Comparison of ENCODE assay signal across 1 cellular context in genomic region chr3:32557640-32558352, GRCh38.
TF ChIP-seq lines count a peak whose summit lies in the region.

No MANE protein-coding gene starts in this region.

TF ChIP-seq in HepG2, 621 proteins besides CTCF, POLR2A, EP300 and RAD21 (continued from another document and continues in another):
- TF ChIP-seq LBX2 (CRISPR knock-in tag; IDR thresholded peaks at IDR 0.05; ENCODE audit: borderline replicate concordance) (no peak), ZNF282 (IDR thresholded peaks at IDR 0.05; ENCODE audit: partially characterized antibody) (no peak), SMAD3 (CRISPR knock-in tag; IDR thresholded peaks at IDR 0.05) (peak; percentile 63; the same call in 1 of the 2 replicates), MAZ (IDR thresholded peaks at IDR 0.05; ENCODE audit: borderline replicate concordance, low read depth, low read length) (no peak), MAZ (CRISPR knock-in tag; IDR thresholded peaks at IDR 0.05; ENCODE audit: low read depth) (no peak), ZXDC (CRISPR knock-in tag; IDR thresholded peaks at IDR 0.05) (no peak), KDM5A (IDR thresholded peaks at IDR 0.05; ENCODE audit: borderline replicate concordance, low read length) (no peak), BORCS8-MEF2B (CRISPR knock-in tag; IDR thresholded peaks at IDR 0.05) (no peak), SUZ12 (IDR thresholded peaks at IDR 0.05; ENCODE audit: low read depth, low read length) (no peak), CSRNP1 (CRISPR knock-in tag; IDR thresholded peaks at IDR 0.05) (no peak), RORA (CRISPR knock-in tag; IDR thresholded peaks at IDR 0.05) (no peak), PPARG (CRISPR knock-in tag; conservative IDR thresholded peaks at IDR 0.05) (peak; percentile 58; the same call in 1 of the 2 replicates), ZSCAN31 (CRISPR knock-in tag; IDR thresholded peaks at IDR 0.05; ENCODE audit: low read depth) (no peak), CREM (IDR thresholded peaks at IDR 0.05) (peak; percentile 37; the same call in 1 of the 2 replicates), CREM (CRISPR knock-in tag; IDR thresholded peaks at IDR 0.05) (no peak), ZNF318 (CRISPR knock-in tag; IDR thresholded peaks at IDR 0.05) (no peak), NR2F6 (IDR thresholded peaks at IDR 0.05) (no peak; the same call in 1 of the 2 replicates), NR2F6 (CRISPR knock-in tag; IDR thresholded peaks at IDR 0.05) (peak; percentile 26; the same call in 1 of the 2 replicates), HMGA1 (CRISPR knock-in tag; conservative IDR thresholded peaks at IDR 0.05) (no peak), NRL (CRISPR knock-in tag; IDR thresholded peaks at IDR 0.05; ENCODE audit: borderline replicate concordance) (no peak), ZBTB42 (CRISPR knock-in tag; IDR thresholded peaks at IDR 0.05) (no peak)
- TF ChIP-seq, protein P1, sequence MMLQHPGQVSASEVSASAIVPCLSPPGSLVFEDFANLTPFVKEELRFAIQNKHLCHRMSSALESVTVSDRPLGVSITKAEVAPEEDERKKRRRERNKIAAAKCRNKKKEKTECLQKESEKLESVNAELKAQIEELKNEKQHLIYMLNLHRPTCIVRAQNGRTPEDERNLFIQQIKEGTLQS (CRISPR knock-in tag; IDR thresholded peaks at IDR 0.05) = no peak
- TF ChIP-seq, protein P2, sequence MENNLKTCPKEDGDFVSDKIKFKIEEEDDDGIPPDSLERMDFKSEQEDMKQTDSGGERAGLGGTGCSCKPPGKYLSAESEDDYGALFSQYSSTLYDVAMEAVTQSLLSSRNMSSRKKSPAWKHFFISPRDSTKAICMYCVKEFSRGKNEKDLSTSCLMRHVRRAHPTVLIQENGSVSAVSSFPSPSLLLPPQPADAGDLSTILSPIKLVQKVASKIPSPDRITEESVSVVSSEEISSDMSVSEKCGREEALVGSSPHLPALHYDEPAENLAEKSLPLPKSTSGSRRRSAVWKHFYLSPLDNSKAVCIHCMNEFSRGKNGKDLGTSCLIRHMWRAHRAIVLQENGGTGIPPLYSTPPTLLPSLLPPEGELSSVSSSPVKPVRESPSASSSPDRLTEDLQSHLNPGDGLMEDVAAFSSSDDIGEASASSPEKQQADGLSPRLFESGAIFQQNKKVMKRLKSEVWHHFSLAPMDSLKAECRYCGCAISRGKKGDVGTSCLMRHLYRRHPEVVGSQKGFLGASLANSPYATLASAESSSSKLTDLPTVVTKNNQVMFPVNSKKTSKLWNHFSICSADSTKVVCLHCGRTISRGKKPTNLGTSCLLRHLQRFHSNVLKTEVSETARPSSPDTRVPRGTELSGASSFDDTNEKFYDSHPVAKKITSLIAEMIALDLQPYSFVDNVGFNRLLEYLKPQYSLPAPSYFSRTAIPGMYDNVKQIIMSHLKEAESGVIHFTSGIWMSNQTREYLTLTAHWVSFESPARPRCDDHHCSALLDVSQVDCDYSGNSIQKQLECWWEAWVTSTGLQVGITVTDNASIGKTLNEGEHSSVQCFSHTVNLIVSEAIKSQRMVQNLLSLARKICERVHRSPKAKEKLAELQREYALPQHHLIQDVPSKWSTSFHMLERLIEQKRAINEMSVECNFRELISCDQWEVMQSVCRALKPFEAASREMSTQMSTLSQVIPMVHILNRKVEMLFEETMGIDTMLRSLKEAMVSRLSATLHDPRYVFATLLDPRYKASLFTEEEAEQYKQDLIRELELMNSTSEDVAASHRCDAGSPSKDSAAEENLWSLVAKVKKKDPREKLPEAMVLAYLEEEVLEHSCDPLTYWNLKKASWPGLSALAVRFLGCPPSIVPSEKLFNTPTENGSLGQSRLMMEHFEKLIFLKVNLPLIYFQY (CRISPR knock-in tag; IDR thresholded peaks at IDR 0.05; ENCODE audit: borderline replicate concordance) = no peak
- TF ChIP-seq, protein P3, sequence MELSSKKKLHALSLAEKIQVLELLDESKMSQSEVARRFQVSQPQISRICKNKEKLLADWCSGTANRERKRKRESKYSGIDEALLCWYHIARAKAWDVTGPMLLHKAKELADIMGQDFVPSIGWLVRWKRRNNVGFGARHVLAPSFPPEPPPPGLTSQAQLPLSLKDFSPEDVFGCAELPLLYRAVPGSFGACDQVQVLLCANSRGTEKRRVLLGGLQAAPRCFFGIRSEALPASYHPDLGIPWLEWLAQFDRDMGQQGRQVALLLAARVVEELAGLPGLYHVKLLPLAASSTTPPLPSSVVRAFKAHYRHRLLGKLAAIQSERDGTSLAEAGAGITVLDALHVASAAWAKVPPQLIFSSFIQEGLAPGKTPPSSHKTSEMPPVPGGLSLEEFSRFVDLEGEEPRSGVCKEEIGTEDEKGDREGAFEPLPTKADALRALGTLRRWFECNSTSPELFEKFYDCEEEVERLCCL (CRISPR knock-in tag; IDR thresholded peaks at IDR 0.05; ENCODE audit: borderline replicate concordance) = no peak
- TF ChIP-seq, protein P4, sequence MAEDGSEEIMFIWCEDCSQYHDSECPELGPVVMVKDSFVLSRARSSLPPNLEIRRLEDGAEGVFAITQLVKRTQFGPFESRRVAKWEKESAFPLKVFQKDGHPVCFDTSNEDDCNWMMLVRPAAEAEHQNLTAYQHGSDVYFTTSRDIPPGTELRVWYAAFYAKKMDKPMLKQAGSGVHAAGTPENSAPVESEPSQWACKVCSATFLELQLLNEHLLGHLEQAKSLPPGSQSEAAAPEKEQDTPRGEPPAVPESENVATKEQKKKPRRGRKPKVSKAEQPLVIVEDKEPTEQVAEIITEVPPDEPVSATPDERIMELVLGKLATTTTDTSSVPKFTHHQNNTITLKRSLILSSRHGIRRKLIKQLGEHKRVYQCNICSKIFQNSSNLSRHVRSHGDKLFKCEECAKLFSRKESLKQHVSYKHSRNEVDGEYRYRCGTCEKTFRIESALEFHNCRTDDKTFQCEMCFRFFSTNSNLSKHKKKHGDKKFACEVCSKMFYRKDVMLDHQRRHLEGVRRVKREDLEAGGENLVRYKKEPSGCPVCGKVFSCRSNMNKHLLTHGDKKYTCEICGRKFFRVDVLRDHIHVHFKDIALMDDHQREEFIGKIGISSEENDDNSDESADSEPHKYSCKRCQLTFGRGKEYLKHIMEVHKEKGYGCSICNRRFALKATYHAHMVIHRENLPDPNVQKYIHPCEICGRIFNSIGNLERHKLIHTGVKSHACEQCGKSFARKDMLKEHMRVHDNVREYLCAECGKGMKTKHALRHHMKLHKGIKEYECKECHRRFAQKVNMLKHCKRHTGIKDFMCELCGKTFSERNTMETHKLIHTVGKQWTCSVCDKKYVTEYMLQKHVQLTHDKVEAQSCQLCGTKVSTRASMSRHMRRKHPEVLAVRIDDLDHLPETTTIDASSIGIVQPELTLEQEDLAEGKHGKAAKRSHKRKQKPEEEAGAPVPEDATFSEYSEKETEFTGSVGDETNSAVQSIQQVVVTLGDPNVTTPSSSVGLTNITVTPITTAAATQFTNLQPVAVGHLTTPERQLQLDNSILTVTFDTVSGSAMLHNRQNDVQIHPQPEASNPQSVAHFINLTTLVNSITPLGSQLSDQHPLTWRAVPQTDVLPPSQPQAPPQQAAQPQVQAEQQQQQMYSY (CRISPR knock-in tag; IDR thresholded peaks at IDR 0.05) = no peak
- TF ChIP-seq, protein P5, sequence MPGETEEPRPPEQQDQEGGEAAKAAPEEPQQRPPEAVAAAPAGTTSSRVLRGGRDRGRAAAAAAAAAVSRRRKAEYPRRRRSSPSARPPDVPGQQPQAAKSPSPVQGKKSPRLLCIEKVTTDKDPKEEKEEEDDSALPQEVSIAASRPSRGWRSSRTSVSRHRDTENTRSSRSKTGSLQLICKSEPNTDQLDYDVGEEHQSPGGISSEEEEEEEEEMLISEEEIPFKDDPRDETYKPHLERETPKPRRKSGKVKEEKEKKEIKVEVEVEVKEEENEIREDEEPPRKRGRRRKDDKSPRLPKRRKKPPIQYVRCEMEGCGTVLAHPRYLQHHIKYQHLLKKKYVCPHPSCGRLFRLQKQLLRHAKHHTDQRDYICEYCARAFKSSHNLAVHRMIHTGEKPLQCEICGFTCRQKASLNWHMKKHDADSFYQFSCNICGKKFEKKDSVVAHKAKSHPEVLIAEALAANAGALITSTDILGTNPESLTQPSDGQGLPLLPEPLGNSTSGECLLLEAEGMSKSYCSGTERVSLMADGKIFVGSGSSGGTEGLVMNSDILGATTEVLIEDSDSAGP (CRISPR knock-in tag; IDR thresholded peaks at IDR 0.05; ENCODE audit: borderline replicate concordance) = no peak
- TF ChIP-seq, protein P6, sequence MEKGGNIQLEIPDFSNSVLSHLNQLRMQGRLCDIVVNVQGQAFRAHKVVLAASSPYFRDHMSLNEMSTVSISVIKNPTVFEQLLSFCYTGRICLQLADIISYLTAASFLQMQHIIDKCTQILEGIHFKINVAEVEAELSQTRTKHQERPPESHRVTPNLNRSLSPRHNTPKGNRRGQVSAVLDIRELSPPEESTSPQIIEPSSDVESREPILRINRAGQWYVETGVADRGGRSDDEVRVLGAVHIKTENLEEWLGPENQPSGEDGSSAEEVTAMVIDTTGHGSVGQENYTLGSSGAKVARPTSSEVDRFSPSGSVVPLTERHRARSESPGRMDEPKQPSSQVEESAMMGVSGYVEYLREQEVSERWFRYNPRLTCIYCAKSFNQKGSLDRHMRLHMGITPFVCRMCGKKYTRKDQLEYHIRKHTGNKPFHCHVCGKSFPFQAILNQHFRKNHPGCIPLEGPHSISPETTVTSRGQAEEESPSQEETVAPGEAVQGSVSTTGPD (CRISPR knock-in tag; IDR thresholded peaks at IDR 0.05) = no peak
